8 cellular contexts compared by ENCODE assay signal in genomic region chr9:124941689-124942561, GRCh38. TPM values are rescaled to one million over a fixed set of nuclear protein-coding genes. Genes with fewer than 3 reads are reported as not detected.
DNase-seq lines count a peak whose midpoint lies in the region; ATAC-seq and TF ChIP-seq lines count a peak whose summit lies in the region.

No MANE protein-coding gene starts in this region.

- H3K4me1 Mint-ChIP-seq in Caco-2 (ENCODE audit: low read depth, unreplicated experiment) = no peaks in the 10 kb centered on the region

- TF ChIP-seq CTCF in Caco-2 (IDR thresholded peaks at IDR 0.05; ENCODE audit: insufficient read depth in 1 of 2, low read depth in 1 of 2, low read length in 1 of 2, severe bottlenecking in 1 of 2, unreplicated experiment in 1 of 2) = peak in 1 of 2 experiments; percentile 24
- TF ChIP-seq CTCF in colonic mucosa (IDR thresholded peaks at IDR 0.05) = no peak
- TF ChIP-seq CTCF in left lung (IDR thresholded peaks at IDR 0.05) = no peak

- H3K4me3 ChIP-seq in Caco-2 (ENCODE audit: low read depth, low read length) (peak overlapping the region; percentile 64), colonic mucosa (peak overlapping the region; percentile 58), left lung (peak overlapping the region; percentile 78 to 89)

- no peaks in the 10 kb centered on the region for H3K27me3 Mint-ChIP-seq in Caco-2 (ENCODE audit: insufficient read depth, unreplicated experiment)

- H3K4me1 ChIP-seq in Caco-2 = peaks cover 5% of the 10 kb centered on the region; the same call in 1 of the 2 replicates
- H3K4me1 ChIP-seq in colonic mucosa = no peaks in the 10 kb centered on the region
- H3K4me1 ChIP-seq in left lung = peaks cover 0 to 23% of the 10 kb centered on the region in 2 donors

- H3K27ac ChIP-seq in colonic mucosa = peak overlapping the region; percentile 98
- peak overlapping the region; percentile 94 to 99 for H3K27ac ChIP-seq in left lung

- peak; percentile 22 for ATAC-seq in GM21576 (IDR thresholded peaks at IDR 0.05; ENCODE audit: unreplicated experiment)
- ATAC-seq in left lung = peak; percentile 45
- no peak for ATAC-seq in GM21717 (IDR thresholded peaks at IDR 0.05; ENCODE audit: unreplicated experiment)

- H3K27me3 ChIP-seq in Caco-2 (replicated peaks; ENCODE audit: control insufficient read depth, insufficient read depth, low read length) = no peaks in the 10 kb centered on the region
- no peaks in the 10 kb centered on the region for H3K27me3 ChIP-seq in colonic mucosa
- H3K27me3 ChIP-seq in left lung = no peaks in the 10 kb centered on the region

- no peaks in the 10 kb centered on the region for H3K9me3 Mint-ChIP-seq in Caco-2 (ENCODE audit: unreplicated experiment)

- peak overlapping the region; percentile 85 to 97 for H3K9ac ChIP-seq in colonic mucosa (ENCODE audit: low read depth in 2 of 2, low read length in 2 of 2)

- no TSS peak for BruUV-seq in Caco-2 (replicated peaks; lab: Mats Ljungman, UMichigan)

- CTCF ChIA-PET in Caco-2 (lab: Charles Lee) = no interaction called here

- H3K36me3 Mint-ChIP-seq in Caco-2 (ENCODE audit: insufficient read depth, unreplicated experiment) = peaks cover 22% of the 10 kb centered on the region

- peak overlapping the region; percentile 95 for H3K4me3 Mint-ChIP-seq in Caco-2 (ENCODE audit: unreplicated experiment)

- no peaks in the 10 kb centered on the region for H3K9me3 ChIP-seq in Caco-2
- no peaks in the 10 kb centered on the region for H3K9me3 ChIP-seq in colonic mucosa
- H3K9me3 ChIP-seq in left lung = no peaks in the 10 kb centered on the region

- DNase-seq in Caco-2 (peak; percentile 27 to 44), Kasumi-1 (lab: John Stamatoyannopoulos, UW) (peak; percentile 63 to 74), colonic mucosa (peak; percentile 68), left lung (peak; percentile 72 to 84)
- DNase-seq in activated CD4-positive, alpha-beta T cell treated with anti-CD3 and anti-CD28 coated beads for 1 hour = peak; percentile 34
- DNase-seq in stimulated activated CD4-positive, alpha-beta T cell treated with anti-CD3 and anti-CD28 coated beads, Interleukin-4, amount 100 ng/mL, for 24 hours = peak; percentile 62

- POLR2A ChIA-PET in Caco-2 (lab: Charles Lee) = interaction anchor here (0.6 to 1.0 kb wide), 2 partner anchors 40 to 299 kb away, joined by 3 to 4 read pairs; partner anchors contain the start of gene HSPA5

- no peaks in the 10 kb centered on the region for H3K36me3 ChIP-seq in Caco-2 (ENCODE audit: control insufficient read depth, insufficient read depth, low read length)
- H3K36me3 ChIP-seq in colonic mucosa = no peaks in the 10 kb centered on the region
- peaks cover 0 to 15% of the 10 kb centered on the region in 2 donors for H3K36me3 ChIP-seq in left lung

- intact Hi-C loops in Caco-2 (cut with micrococcal nuclease; ENCODE audit: unreplicated experiment) (loop anchor here (2.0 to 5.0 kb wide), 2 partner anchors 73 to 170 kb away; partner anchors contain the start of gene NR6A1), colonic mucosa (cut with DNase I) (no loop called here), left lung (cut with DNase I) (loop anchor here in 1 of 2 donors (10.0 kb wide), 1 partner anchor 213 kb away; no protein-coding TSS in a partner anchor)

- H3K27ac Mint-ChIP-seq in Caco-2 (ENCODE audit: unreplicated experiment) = peak overlapping the region; percentile 95

RNA-seq across cellular contexts. Expression of gene GOLGA1, which starts 1.0 kb away (rescaled TPM):
- 18.7 and 18.9 TPM in 2 replicates for total RNA-seq in Caco-2 (2022)
- 10 to 100 TPM; 19.1 to 23.2 TPM for total RNA-seq in colonic mucosa
- total RNA-seq in left lung = 10 to 100 TPM; 15.4 to 18.9 TPM
